In the genomic region with DNA sequence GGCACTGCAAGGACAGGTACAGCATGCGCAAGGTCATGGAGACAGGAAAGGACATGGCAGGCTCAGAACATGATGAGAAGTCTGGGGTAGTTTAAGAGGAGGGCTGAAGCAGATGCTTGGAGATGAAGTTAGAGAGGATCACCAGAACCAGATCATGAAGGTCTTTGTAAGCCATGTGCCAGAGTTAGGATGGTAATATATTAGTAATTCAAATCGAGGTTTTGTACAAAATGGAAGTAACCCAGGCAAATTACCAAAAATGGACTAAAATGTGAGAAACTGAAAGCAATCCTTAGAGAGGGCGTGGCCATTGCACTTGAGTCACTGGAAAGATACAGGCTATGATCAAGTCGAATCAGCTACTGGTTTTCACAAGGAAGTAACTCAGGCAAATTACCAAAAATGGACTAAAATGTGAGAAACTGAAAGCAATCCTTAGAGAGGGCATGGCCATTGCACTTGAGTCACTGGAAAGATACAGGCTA, we compare ENCODE assay signal across 9 cellular contexts. TPM values are rescaled to one million over a fixed set of nuclear protein-coding genes. Genes with fewer than 3 reads are reported as not detected.
DNase-seq lines count a peak whose midpoint lies in the region; ATAC-seq and TF ChIP-seq lines count a peak whose summit lies in the region.
"Had no signal": no experiment of that assay in that cellular context is flagged by ENCODE, and none has a peak within 500 bp of the region (broad histone marks: within the 10 kb centered on the region; RNA-seq: fewer than 3 reads in every experiment).

No MANE protein-coding gene starts in this region.

- peak overlapping the region; percentile 77 for H3K27ac Mint-ChIP-seq in activated CD4-positive, alpha-beta T cell treated with anti-CD3 and anti-CD28 coated beads, Interleukin-2, amount 10 ng/mL, durations not matched to agents 24 days and 14 days
- H3K27ac Mint-ChIP-seq in progenitor cell of endocrine pancreas: no peak overlapping the region

- ATAC-seq in HG03342 (IDR thresholded peaks at IDR 0.05; ENCODE audit: unreplicated experiment) (peak; percentile 75), omental fat pad (ENCODE audit: low FRiP score) (no peak)

- DNase-seq in activated CD4-positive, alpha-beta T cell treated with anti-CD3 and anti-CD28 coated beads, Interleukin-2, amount 10 ng/mL, durations not matched to agents 24 days and 14 days: no peak
- DNase-seq in activated CD4-positive, alpha-beta T cell treated with anti-CD3 and anti-CD28 coated beads for 4 hours: no peak
- peak; percentile 18 to 30 for DNase-seq in activated T-cell treated with anti-CD3 and anti-CD28 coated beads, Interleukin-2, amount 50 U/mL, for 48 hours
- DNase-seq in renal cortical epithelial cell (ENCODE audit: low read depth): peak; percentile 72
- no peak for DNase-seq in omental fat pad (ENCODE audit: low spot score)
- DNase-seq in GM10248 (ENCODE audit: extremely low spot score): no peak
- no peak for DNase-seq in progenitor cell of endocrine pancreas (ENCODE audit: low spot score, unreplicated experiment)
- DNase-seq: Karpas-422 had no signal

- POLR2A ChIA-PET in GM10248 (lab: Yijun Ruan, JAX): no interaction called here

- peaks cover 4% of the 10 kb centered on the region for H3K4me1 Mint-ChIP-seq in activated CD4-positive, alpha-beta T cell treated with anti-CD3 and anti-CD28 coated beads, Interleukin-2, amount 10 ng/mL, durations not matched to agents 24 days and 14 days
- H3K4me1 Mint-ChIP-seq in progenitor cell of endocrine pancreas (ENCODE audit: low read depth): no peaks in the 10 kb centered on the region

- peaks cover 6% of the 10 kb centered on the region for H3K9me3 Mint-ChIP-seq in activated CD4-positive, alpha-beta T cell treated with anti-CD3 and anti-CD28 coated beads, Interleukin-2, amount 10 ng/mL, durations not matched to agents 24 days and 14 days
- no peaks in the 10 kb centered on the region for H3K9me3 Mint-ChIP-seq in progenitor cell of endocrine pancreas (ENCODE audit: low read depth)

- no peak overlapping the region for H3K4me3 Mint-ChIP-seq in activated CD4-positive, alpha-beta T cell treated with anti-CD3 and anti-CD28 coated beads, Interleukin-2, amount 10 ng/mL, durations not matched to agents 24 days and 14 days
- H3K4me3 Mint-ChIP-seq in progenitor cell of endocrine pancreas (ENCODE audit: low read depth): no peak overlapping the region

- TF ChIP-seq CTCF in omental fat pad (IDR thresholded peaks at IDR 0.05): no peak
- no peak for TF ChIP-seq CTCF in GM10248 (IDR thresholded peaks at IDR 0.05; ENCODE audit: control extremely low read depth, extremely low read depth, low read depth, missing control alignments)
- TF ChIP-seq CTCF in progenitor cell of endocrine pancreas (IDR thresholded peaks at IDR 0.05; ENCODE audit: unreplicated experiment): no peak

- H3K36me3 Mint-ChIP-seq in activated CD4-positive, alpha-beta T cell treated with anti-CD3 and anti-CD28 coated beads, Interleukin-2, amount 10 ng/mL, durations not matched to agents 24 days and 14 days (ENCODE audit: low read depth): no peaks in the 10 kb centered on the region
- H3K36me3 Mint-ChIP-seq in progenitor cell of endocrine pancreas (ENCODE audit: insufficient read depth): no peaks in the 10 kb centered on the region

- no peaks in the 10 kb centered on the region for H3K27me3 Mint-ChIP-seq in activated CD4-positive, alpha-beta T cell treated with anti-CD3 and anti-CD28 coated beads, Interleukin-2, amount 10 ng/mL, durations not matched to agents 24 days and 14 days
- no peaks in the 10 kb centered on the region for H3K27me3 Mint-ChIP-seq in progenitor cell of endocrine pancreas

- CTCF ChIA-PET in GM10248 (lab: Yijun Ruan, JAX): no interaction called here

- intact Hi-C loops in activated CD4-positive, alpha-beta T cell treated with anti-CD3 and anti-CD28 coated beads, Interleukin-2, amount 10 ng/mL, durations not matched to agents 24 days and 14 days (cut with micrococcal nuclease): no loop called here

RNA-seq across cellular contexts. Expression of a gene that starts 13.5 kb away (rescaled TPM):
- not detected in 2 replicates for total RNA-seq in activated CD4-positive, alpha-beta T cell treated with anti-CD3 and anti-CD28 coated beads, Interleukin-2, amount 10 ng/mL, durations not matched to agents 24 days and 14 days
- total RNA-seq in renal cortical epithelial cell (0.10 TPM in 1 of 2 replicates, not detected in the other), omental fat pad (under 1 TPM in 1 of 4 donors, not detected in 3; 0.13 TPM), progenitor cell of endocrine pancreas (not detected in 2 replicates)

Comparison
In these comparisons a context has a peak if more than half of its experiments do, and no peak if none do; other contexts are left out.
1. DNase-seq: peak in activated T-cell treated with anti-CD3 and anti-CD28 coated beads, Interleukin-2, amount 50 U/mL, for 48 hours (2 of 2) and renal cortical epithelial cell (single experiment); none in activated CD4-positive, alpha-beta T cell treated with anti-CD3 and anti-CD28 coated beads, Interleukin-2, amount 10 ng/mL, durations not matched to agents 24 days and 14 days (single experiment), activated CD4-positive, alpha-beta T cell treated with anti-CD3 and anti-CD28 coated beads for 4 hours (0 of 2), omental fat pad (single experiment), GM10248 (single experiment) and progenitor cell of endocrine pancreas (single experiment).